In the genomic region with DNA sequence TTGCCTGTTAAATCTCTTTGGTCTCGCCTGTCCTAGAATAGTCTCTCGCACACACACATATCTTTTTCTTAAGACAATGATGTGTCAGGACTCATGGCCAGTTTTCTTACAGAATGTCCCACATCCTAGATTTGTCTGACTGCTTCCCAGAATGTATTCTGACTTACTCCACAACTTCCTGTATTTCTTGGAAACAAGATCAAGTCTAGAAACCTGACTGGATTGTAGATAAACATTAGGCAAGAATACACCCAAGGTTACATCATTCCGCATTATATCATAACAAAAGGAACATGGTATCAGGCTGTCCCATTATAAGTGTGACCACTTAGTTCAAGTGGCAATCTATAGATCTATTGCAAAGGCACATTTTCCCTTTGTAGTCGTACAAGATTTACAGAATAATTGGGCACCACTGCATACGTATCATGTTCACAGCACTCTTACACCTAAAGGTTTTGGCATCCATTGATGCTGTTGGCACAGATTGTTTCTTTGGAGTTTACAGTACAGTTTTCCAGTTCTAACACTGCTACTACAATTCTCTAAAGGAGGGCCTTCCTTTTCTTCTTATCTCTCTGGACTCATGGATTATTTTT, we compare ENCODE assay signal across 16 cellular contexts. TPM values are rescaled to one million over a fixed set of nuclear protein-coding genes. Genes with fewer than 3 reads are reported as not detected.
DNase-seq lines count a peak whose midpoint lies in the region; ATAC-seq, FAIRE-seq and TF ChIP-seq lines count a peak whose summit lies in the region.
"Had no signal": no experiment of that assay in that cellular context is flagged by ENCODE, and none has a peak within 500 bp of the region (broad histone marks: within the 10 kb centered on the region; RNA-seq: fewer than 3 reads in every experiment).

No MANE protein-coding gene starts in this region.

- H3K4me1 Mint-ChIP-seq in MCF 10A (ENCODE audit: insufficient read depth, unreplicated experiment) = peaks cover 8% of the 10 kb centered on the region

- H3K4me2 ChIP-seq in mammary epithelial cell (ENCODE audit: insufficient read depth, low read depth, low read length) = no peak overlapping the region
- no peak overlapping the region for H3K4me2 ChIP-seq in keratinocyte (ENCODE audit: control insufficient read depth, extremely low read depth, insufficient read depth, low read depth, low read length)

- H3K4me3 ChIP-seq in mammary epithelial cell (replicated peaks in 1 of 3; ENCODE audit: insufficient read depth in 1 of 3, low read depth in 2 of 3, low read length in 3 of 3) = no peak overlapping the region
- H3K4me3 ChIP-seq in brain microvascular endothelial cell (ENCODE audit: low read depth, low read length) = no peak overlapping the region
- H3K4me3 ChIP-seq in keratinocyte (ENCODE audit: control insufficient read depth in 2 of 3, extremely low read depth in 1 of 3, insufficient read depth in 2 of 3, low read depth in 1 of 3, low read length in 3 of 3) = no peak overlapping the region
- no peak overlapping the region for H3K4me3 ChIP-seq in aorta (ENCODE audit: low read length in 2 of 2)
- H3K4me3 ChIP-seq in gastrocnemius medialis = no peak overlapping the region
- H3K4me3 ChIP-seq: Peyer's patch, tibial artery had no signal

- H3K27me3 ChIP-seq in mammary epithelial cell (ENCODE audit: insufficient read depth, low read length) (no peaks in the 10 kb centered on the region), brain microvascular endothelial cell (replicated peaks) (no peaks in the 10 kb centered on the region), keratinocyte (ENCODE audit: control insufficient read depth, extremely low read depth, insufficient read depth, low read length) (no peaks in the 10 kb centered on the region), aorta (ENCODE audit: control insufficient read depth in 1 of 2, insufficient read depth in 2 of 2, low read length in 1 of 2) (no peaks in the 10 kb centered on the region), gastrocnemius medialis (no peaks in the 10 kb centered on the region)
- H3K27me3 ChIP-seq: Peyer's patch, tibial artery had no signal

- H3K9me1 ChIP-seq in keratinocyte (ENCODE audit: control insufficient read depth, extremely low read depth, insufficient read depth, low read length) = no peaks in the 10 kb centered on the region

- POLR2A ChIA-PET in MCF 10A (lab: Yijun Ruan, JAX) = interaction anchor here (1.0 kb wide), 1 partner anchor 9 kb away, joined by 5 read pairs; no protein-coding TSS in a partner anchor

- in situ Hi-C loops in mammary epithelial cell (cut with MboI; ENCODE audit: low sequenced_read_pairs in 2 of 2) = loop anchor here in 1 of 2 donors (25.0 kb wide), 1 partner anchor 258 kb away; no protein-coding TSS in a partner anchor
- in situ Hi-C loops in brain microvascular endothelial cell (cut with HindIII; ENCODE audit: low pct_ligation_motif_present, low sequenced_read_pairs) = no loop called here
- in situ Hi-C loops in gastrocnemius medialis (cut with MboI; ENCODE audit: low sequenced_read_pairs in 4 of 4) = no loop called here

- no peaks in the 10 kb centered on the region for H3K27me3 Mint-ChIP-seq in MCF 10A (ENCODE audit: insufficient read depth, unreplicated experiment)
- H3K27me3 Mint-ChIP-seq: activated naive CD4-positive, alpha-beta T cell treated with anti-CD3 and anti-CD28 coated beads, Interleukin-2, amount 10 ng/mL, durations not matched to agents 7 days and 5 days had no signal

- H2AFZ ChIP-seq in mammary epithelial cell (ENCODE audit: low read depth, low read length) (no peak overlapping the region), keratinocyte (ENCODE audit: control insufficient read depth, low read length) (no peak overlapping the region)

- H3K36me3 Mint-ChIP-seq in MCF 10A (ENCODE audit: insufficient read depth, unreplicated experiment) = peaks cover 6% of the 10 kb centered on the region

- ATAC-seq in aorta (ENCODE audit: low FRiP score) = peak; percentile 22
- no peak for ATAC-seq in gastrocnemius medialis
- no peak for ATAC-seq in HG02623 (IDR thresholded peaks at IDR 0.05; ENCODE audit: unreplicated experiment)

- H3K36me3 ChIP-seq in mammary epithelial cell (ENCODE audit: insufficient read depth, low read length) (no peaks in the 10 kb centered on the region), brain microvascular endothelial cell (replicated peaks) (no peaks in the 10 kb centered on the region), keratinocyte (ENCODE audit: control insufficient read depth in 2 of 2, extremely low read depth in 1 of 2, insufficient read depth in 2 of 2, low read length in 2 of 2) (no peaks in the 10 kb centered on the region), aorta (ENCODE audit: control insufficient read depth in 1 of 2, insufficient read depth in 2 of 2, low read length in 1 of 2) (no peaks in the 10 kb centered on the region), gastrocnemius medialis (no peaks in the 10 kb centered on the region)
- H3K36me3 ChIP-seq: Peyer's patch, tibial artery had no signal

- BruUV-seq in MCF 10A (replicated peaks; lab: Mats Ljungman, UMichigan) (no TSS peak), mammary epithelial cell (replicated peaks; lab: Mats Ljungman, UMichigan) (no TSS peak)

- CTCF ChIA-PET in MCF 10A (lab: Yijun Ruan, JAX) = no interaction called here
- CTCF ChIA-PET in mammary epithelial cell (lab: Charles Lee; ENCODE audit: low non-redundant PET) = no interaction called here

- intact Hi-C loops in MCF 10A (cut with micrococcal nuclease) (no loop called here), mammary epithelial cell (cut with micrococcal nuclease) (no loop called here), aorta (cut with DNase I) (no loop called here), gastrocnemius medialis (cut with DNase I; ENCODE audit: low total_unique reads) (no loop called here)

- H3K4me3 Mint-ChIP-seq in MCF 10A (ENCODE audit: unreplicated experiment) = no peak overlapping the region
- H3K4me3 Mint-ChIP-seq: activated naive CD4-positive, alpha-beta T cell treated with anti-CD3 and anti-CD28 coated beads, Interleukin-2, amount 10 ng/mL, durations not matched to agents 7 days and 5 days had no signal

- H3K4me1 ChIP-seq in mammary epithelial cell (ENCODE audit: insufficient read depth, low read length) = no peaks in the 10 kb centered on the region
- H3K4me1 ChIP-seq in keratinocyte (ENCODE audit: control insufficient read depth, extremely low read depth, insufficient read depth, low read length) = peaks cover 6% of the 10 kb centered on the region
- H3K4me1 ChIP-seq in aorta (ENCODE audit: control insufficient read depth in 1 of 2, insufficient read depth in 2 of 2, low read length in 2 of 2) = peaks cover 0 to 2% of the 10 kb centered on the region in 2 donors
- H3K4me1 ChIP-seq in gastrocnemius medialis = peaks cover 0 to 5% of the 10 kb centered on the region in 2 donors
- H3K4me1 ChIP-seq: Peyer's patch had no signal

- TF ChIP-seq CTCF in MCF 10A (IDR thresholded peaks at IDR 0.05; ENCODE audit: unreplicated experiment) (no peak), mammary epithelial cell (conservative IDR thresholded peaks at IDR 0.05 in 1 of 2, IDR thresholded peaks at IDR 0.05 in 1 of 2; ENCODE audit: extremely low read depth in 1 of 2, insufficient read depth in 1 of 2, low read depth in 1 of 2, low read length in 2 of 2) (no peak), brain microvascular endothelial cell (IDR thresholded peaks at IDR 0.05; ENCODE audit: low read depth, low read length, missing control alignments) (no peak), keratinocyte (optimal IDR thresholded peaks at IDR 0.05 in 1 of 3, IDR thresholded peaks at IDR 0.05 in 1 of 3, conservative IDR thresholded peaks at IDR 0.05 in 1 of 3; ENCODE audit: extremely low read depth in 1 of 3, insufficient read depth in 2 of 3, low read length in 3 of 3) (no peak), gastrocnemius medialis (IDR thresholded peaks at IDR 0.05 in 4 of 5, conservative IDR thresholded peaks at IDR 0.05 in 1 of 5) (no peak), D721Med (IDR thresholded peaks at IDR 0.05; ENCODE audit: insufficient read depth, missing control alignments) (no peak)

- DNase-seq in MCF 10A (ENCODE audit: unreplicated experiment) (peak; percentile 84), mammary epithelial cell (no peak), brain microvascular endothelial cell (peak; percentile 72), keratinocyte (ENCODE audit: low read depth, low spot score) (no peak), aorta (no peak), gastrocnemius medialis (no peak), D721Med (ENCODE audit: insufficient read length, low spot score) (no peak)
- DNase-seq: activated naive CD4-positive, alpha-beta T cell treated with anti-CD3 and anti-CD28 coated beads, Interleukin-2, amount 10 ng/mL, durations not matched to agents 7 days and 5 days; DMS79; KG1; NCI-H2227 treated with DMSO at 0.1 percent for 48 hours; Peyer's patch; small intestine; T-helper 9 cell; tibial artery had no signal

- H3K27ac ChIP-seq in mammary epithelial cell (ENCODE audit: insufficient read depth, low read depth, low read length) (no peak overlapping the region), brain microvascular endothelial cell (peak overlapping the region; percentile 69), keratinocyte (ENCODE audit: control insufficient read depth, insufficient read depth, low read length) (no peak overlapping the region), aorta (ENCODE audit: low read depth in 1 of 2, low read length in 2 of 2) (no peak overlapping the region), gastrocnemius medialis (no peak overlapping the region)
- H3K27ac ChIP-seq: Peyer's patch, tibial artery had no signal

- H3K9ac ChIP-seq in mammary epithelial cell (ENCODE audit: insufficient read depth, low read length) (no peak overlapping the region), keratinocyte (ENCODE audit: control insufficient read depth, extremely low read depth, insufficient read depth, low read length) (no peak overlapping the region)

- FAIRE-seq in keratinocyte (lab: Jason Lieb, UNC) (peak; percentile 53), D721Med (lab: Jason Lieb, UNC) (no peak)
- FAIRE-seq: small intestine had no signal

- H3K79me2 ChIP-seq in mammary epithelial cell (ENCODE audit: insufficient read depth, low read length) (peaks cover 85% of the 10 kb centered on the region), keratinocyte (ENCODE audit: control insufficient read depth, insufficient read depth, low read length) (peaks cover 35% of the 10 kb centered on the region)

- H4K20me1 ChIP-seq in mammary epithelial cell (ENCODE audit: insufficient read depth, low read length) (no peaks in the 10 kb centered on the region), keratinocyte (ENCODE audit: control insufficient read depth, extremely low read depth, insufficient read depth, low read length) (no peaks in the 10 kb centered on the region)

- TF ChIP-seq POLR2A in gastrocnemius medialis (IDR thresholded peaks at IDR 0.05) = no peak

- peak overlapping the region; percentile 5 for H3K27ac Mint-ChIP-seq in MCF 10A (ENCODE audit: low read depth, unreplicated experiment)
- H3K27ac Mint-ChIP-seq: activated naive CD4-positive, alpha-beta T cell treated with anti-CD3 and anti-CD28 coated beads, Interleukin-2, amount 10 ng/mL, durations not matched to agents 7 days and 5 days had no signal

- no peaks in the 10 kb centered on the region for H3K9me3 Mint-ChIP-seq in MCF 10A (ENCODE audit: unreplicated experiment)

- WGBS in mammary epithelial cell (ENCODE audit: low coverage, missing lambda C conversion rate) = 96% methylated on average over 5 of the region's 5 CpGs
- 88 to 89% methylated on average over 5 of the region's 5 CpGs for WGBS in aorta, 2 donors

- H3K9me3 ChIP-seq in mammary epithelial cell (replicated peaks; ENCODE audit: insufficient read depth, low read length) (no peaks in the 10 kb centered on the region), keratinocyte (ENCODE audit: control insufficient read depth, low read depth, low read length) (no peaks in the 10 kb centered on the region), aorta (ENCODE audit: control insufficient read depth, low read length) (no peaks in the 10 kb centered on the region), gastrocnemius medialis (no peaks in the 10 kb centered on the region)
- H3K9me3 ChIP-seq: Peyer's patch, tibial artery had no signal

- dilution Hi-C loops in mammary epithelial cell (cut with HindIII; ENCODE audit: low sequenced_read_pairs) = no loop called here
- dilution Hi-C loops in keratinocyte (cut with MboI; ENCODE audit: extremely low pct_ligation_motif_present, low sequenced_read_pairs) = no loop called here

RNA-seq across cellular contexts. Expression of a gene that starts 56.4 kb away (rescaled TPM):
- 35.8 and 40.2 TPM in 2 replicates for total RNA-seq in MCF 10A (2022)
- total RNA-seq in mammary epithelial cell = 100 to 1,000 TPM in 1 of 2 donors, 10 to 100 TPM in 1; 42.7 to 109 TPM
- 22.7 TPM for polyA plus RNA-seq in mammary epithelial cell
- 70.8 TPM for polyA minus RNA-seq in mammary epithelial cell
- polyA plus RNA-seq in keratinocyte = 27.0 to 39.6 TPM (median 35.4 TPM) in 3 replicates
- polyA plus RNA-seq in keratinocyte (2011; ENCODE audit: low read depth) = 185 TPM
- polyA plus RNA-seq in keratinocyte (2011; cell fraction: cytosol; rRNA removed) = 8.4 and 11.6 TPM in 2 replicates
- polyA plus RNA-seq in keratinocyte (2011; cell fraction: nucleus; rRNA removed) = 67.7 and 109 TPM in 2 replicates
- polyA plus RNA-seq in keratinocyte (2012; ENCODE audit: low replicate concordance) = 20.9 and 57.8 TPM in 2 replicates
- polyA minus RNA-seq in keratinocyte = 9.6 to 91.9 TPM (median 47.3 TPM) in 3 replicates
- 20.5 TPM for polyA minus RNA-seq in keratinocyte (2011; cell fraction: cytosol; rRNA and poly(A)+ RNA removed)
- 52.7 and 81.0 TPM in 2 replicates for polyA minus RNA-seq in keratinocyte (2011; cell fraction: nucleus; rRNA and poly(A)+ RNA removed)
- 10 to 100 TPM; 56.3 to 62.7 TPM for total RNA-seq in aorta
- 1 to 10 TPM; 6.5 to 8.7 TPM for polyA plus RNA-seq in aorta
- total RNA-seq in gastrocnemius medialis = 10 to 100 TPM; 23.5 to 40.8 (median 28.8) TPM

Comparison
In these comparisons a context has a peak if more than half of its experiments do, and no peak if none do; other contexts are left out.
1. DNase-seq: peak in MCF 10A (single experiment) and brain microvascular endothelial cell (single experiment); none in mammary epithelial cell (single experiment), keratinocyte (single experiment), aorta (0 of 2), gastrocnemius medialis (0 of 2) and D721Med (single experiment).